ENCODE assay signal across 25 cellular contexts in the genomic region with DNA sequence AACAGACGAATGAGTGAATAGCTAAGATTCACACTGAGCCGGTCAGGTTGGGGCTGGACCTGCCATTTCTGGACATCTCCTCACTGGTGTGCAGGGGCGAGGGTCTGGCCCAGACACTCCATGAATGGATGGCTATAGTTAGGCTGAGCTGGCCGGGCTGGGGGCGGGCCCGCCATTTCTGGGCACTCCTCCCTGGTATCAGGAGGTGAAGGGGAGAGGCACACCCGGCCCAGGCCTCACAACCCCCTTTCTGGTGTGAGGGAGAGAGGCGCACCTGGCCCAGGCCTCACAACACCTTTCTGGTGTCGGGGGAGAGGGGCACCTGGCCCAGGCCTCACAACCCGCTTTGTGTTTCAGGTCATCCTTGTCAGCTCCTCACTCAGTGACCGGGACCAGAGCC.
DNase-seq lines count a peak whose midpoint lies in the region; ATAC-seq, FAIRE-seq and TF ChIP-seq lines count a peak whose summit lies in the region.
"Had no signal": no experiment of that assay in that cellular context is flagged by ENCODE, and none has a peak within 500 bp of the region (broad histone marks: within the 10 kb centered on the region; RNA-seq: fewer than 3 reads in every experiment).

No MANE protein-coding gene starts in this region.

- H3K4me1 ChIP-seq in HepG2 (ENCODE audit: insufficient read depth, low read length) (peaks cover 32% of the 10 kb centered on the region), right lobe of liver (peaks cover 0 to 11% (median 5%) of the 10 kb centered on the region in 4 donors), kidney (ENCODE audit: control insufficient read depth in 1 of 2, insufficient read depth in 1 of 2, low read depth in 1 of 2, low read length in 2 of 2) (no peaks in the 10 kb centered on the region), osteoblast (ENCODE audit: insufficient read depth, low read length) (no peaks in the 10 kb centered on the region)
- peaks cover 41 to 86% (median 56%) of the 10 kb centered on the region in 10 experiments for H3K4me1 ChIP-seq in BLaER1 treated with 17β-estradiol and CSF1 and Interleukin-3, amounts not matched to agents 10 nM and 100 nM
- H3K4me1 ChIP-seq: BE2C had no signal

- H3K4me2 ChIP-seq in HepG2 (ENCODE audit: low read depth, low read length) (no peak overlapping the region), osteoblast (ENCODE audit: insufficient read depth, low read length) (no peak overlapping the region)
- H3K4me2 ChIP-seq in BLaER1 treated with 17β-estradiol and CSF1 and Interleukin-3, amounts not matched to agents 10 nM and 100 nM = peak overlapping the region; percentile 74 to 91 (median 87)

- H3K36me3 ChIP-seq in HepG2 (replicated peaks in 1 of 2; ENCODE audit: control insufficient read depth in 1 of 2, insufficient read depth in 2 of 2, low read length in 2 of 2) (no peaks in the 10 kb centered on the region), right lobe of liver (no peaks in the 10 kb centered on the region), kidney (ENCODE audit: control insufficient read depth in 1 of 2, insufficient read depth in 2 of 2, low read length in 2 of 2) (no peaks in the 10 kb centered on the region), osteoblast (ENCODE audit: insufficient read depth, low read length) (no peaks in the 10 kb centered on the region)
- peaks cover 0 to 5% (median 0%) of the 10 kb centered on the region in 11 experiments; a peak in 1 of 22 replicates for H3K36me3 ChIP-seq in BLaER1 treated with 17β-estradiol and CSF1 and Interleukin-3, amounts not matched to agents 10 nM and 100 nM
- H3K36me3 ChIP-seq: BE2C had no signal

- H3K79me2 ChIP-seq in HepG2 (ENCODE audit: insufficient read depth, low read length) = no peaks in the 10 kb centered on the region
- H3K79me2 ChIP-seq in osteoblast (ENCODE audit: insufficient read depth, low read length) = no peaks in the 10 kb centered on the region

- no peaks in the 10 kb centered on the region for H3K27me3 ChIP-seq in HepG2 (ENCODE audit: control insufficient read depth in 1 of 2, insufficient read depth in 2 of 2, low read length in 2 of 2)
- H3K27me3 ChIP-seq in right lobe of liver = no peaks in the 10 kb centered on the region
- H3K27me3 ChIP-seq in BLaER1 treated with 17β-estradiol and CSF1 and Interleukin-3, amounts not matched to agents 10 nM and 100 nM = no peaks in the 10 kb centered on the region
- H3K27me3 ChIP-seq in osteoblast (ENCODE audit: insufficient read depth, low read length) = peaks cover 10% of the 10 kb centered on the region
- H3K27me3 ChIP-seq: BE2C had no signal

- ATAC-seq in HepG2 = no peak
- ATAC-seq in right lobe of liver = no peak
- ATAC-seq: GM12878 had no signal

- H3K4me3 ChIP-seq in HepG2 (replicated peaks in 1 of 3; ENCODE audit: insufficient read depth in 1 of 3, low read depth in 2 of 3, low read length in 3 of 3) (no peak overlapping the region), right lobe of liver (no peak overlapping the region), kidney (ENCODE audit: low read length in 2 of 2) (no peak overlapping the region), osteoblast (ENCODE audit: insufficient read depth, low read length) (no peak overlapping the region)
- no peak overlapping the region for H3K4me3 ChIP-seq in BLaER1 treated with 17β-estradiol and CSF1 and Interleukin-3, amounts not matched to agents 10 nM and 100 nM
- H3K4me3 ChIP-seq: GM12878 had no signal

- in situ Hi-C loops in HepG2 (cut with HindIII; ENCODE audit: extremely low pct_ligation_motif_present, low pct_unique_long_range_greater_than_20kb) = no loop called here

- 94% methylated on average over 4 of the region's 11 CpGs for WGBS in HepG2 (ENCODE audit: low lambda C conversion rate)
- WGBS in right lobe of liver (ENCODE audit: insufficient coverage, low coverage, low lambda C conversion rate, missing lambda C conversion rate) = no CpG with 5 or more reads among the region's 11 CpGs

- no peak overlapping the region for H2AFZ ChIP-seq in HepG2 (ENCODE audit: low read length)
- H2AFZ ChIP-seq in osteoblast (ENCODE audit: low read length) = no peak overlapping the region

- BruUV-seq in HepG2 (replicated peaks; lab: Mats Ljungman, UMichigan) = no TSS peak

- no peak for TF ChIP-seq EP300 in HepG2 (IDR thresholded peaks at IDR 0.05; ENCODE audit: low read depth in 2 of 2, low read length in 2 of 2)
- no peak for TF ChIP-seq EP300 in HepG2 (CRISPR knock-in tag; IDR thresholded peaks at IDR 0.05; ENCODE audit: borderline replicate concordance)

- DNase-seq in HepG2 (ENCODE audit: low spot score) (no peak), right lobe of liver (no peak), kidney (peak; percentile 47), osteoblast (ENCODE audit: insufficient read length, low spot score, missing footprints) (peak; percentile 34), AML-193 (lab: John Stamatoyannopoulos, UW) (no peak), GM03348 (ENCODE audit: low spot score) (no peak)
- no peak for DNase-seq in activated naive CD4-positive, alpha-beta T cell treated with Interleukin-2 at 50 U/mL for 16 hours
- DNase-seq: 8988T; BE2C; C1 segment of cervical spinal cord; CD4-positive, alpha-beta memory T cell; CD4-positive, CD25-positive, alpha-beta regulatory T cell; CD8-positive, alpha-beta memory T cell; COR-L47; DMS 273 treated with DMSO at 0.1 percent for 48 hours; DMS153; DMS53; DMS79; GF-D8 had no signal

- H3K9ac ChIP-seq in HepG2 (ENCODE audit: insufficient read depth, low read depth, low read length) (no peak overlapping the region), kidney (ENCODE audit: low read length in 2 of 2) (no peak overlapping the region)
- H3K9ac ChIP-seq in BLaER1 treated with 17β-estradiol and CSF1 and Interleukin-3, amounts not matched to agents 10 nM and 100 nM = peak overlapping the region in 6 of 11 experiments; percentile 30 to 71 (median 60); a peak in 8 of 22 replicates

- no peak for TF ChIP-seq RAD21 in HepG2 (CRISPR knock-in tag; IDR thresholded peaks at IDR 0.05)

- H4K20me1 ChIP-seq in HepG2 (ENCODE audit: insufficient read depth, low read length) (no peaks in the 10 kb centered on the region), osteoblast (ENCODE audit: insufficient read depth, low read length) (no peaks in the 10 kb centered on the region)
- peaks cover 0 to 3% (median 0%) of the 10 kb centered on the region in 11 experiments; a peak in 1 of 22 replicates for H4K20me1 ChIP-seq in BLaER1 treated with 17β-estradiol and CSF1 and Interleukin-3, amounts not matched to agents 10 nM and 100 nM

- intact Hi-C loops in HepG2 (cut with micrococcal nuclease; ENCODE audit: unreplicated experiment) = loop anchor here (10.0 kb wide), 1 partner anchor 103 kb away; no protein-coding TSS in a partner anchor
- intact Hi-C loops in right lobe of liver (cut with DNase I) = no loop called here
- intact Hi-C loops in kidney (cut with DNase I) = no loop called here

- POLR2A ChIA-PET in HepG2 (lab: Yijun Ruan, JAX) = interaction anchor here (1.0 kb wide), 1 partner anchor 37 kb away, joined by 4 read pairs; no protein-coding TSS in a partner anchor

- TF ChIP-seq CTCF in HepG2 (CRISPR knock-in tag; IDR thresholded peaks at IDR 0.05) = no peak
- no peak for TF ChIP-seq CTCF in right lobe of liver (IDR thresholded peaks at IDR 0.05)
- TF ChIP-seq CTCF in kidney (IDR thresholded peaks at IDR 0.05; ENCODE audit: borderline replicate concordance, extremely low read depth, insufficient read depth) = no peak
- no peak for TF ChIP-seq CTCF in osteoblast (IDR thresholded peaks at IDR 0.05; ENCODE audit: extremely low read depth, low read depth, low read length)

- H3K9me3 ChIP-seq in HepG2 (ENCODE audit: low read length) (no peaks in the 10 kb centered on the region), right lobe of liver (no peaks in the 10 kb centered on the region), kidney (ENCODE audit: control insufficient read depth in 1 of 2, low read length in 2 of 2) (no peaks in the 10 kb centered on the region), osteoblast (ENCODE audit: low read depth, low read length) (no peaks in the 10 kb centered on the region)
- H3K9me3 ChIP-seq in BLaER1 treated with 17β-estradiol and CSF1 and Interleukin-3, amounts not matched to agents 10 nM and 100 nM (replicated peaks in 1 of 11) = no peaks in the 10 kb centered on the region; a peak in 2 of 22 replicates
- H3K9me3 ChIP-seq: BE2C had no signal

- CTCF ChIA-PET in HepG2 (lab: Yijun Ruan, JAX; ENCODE audit: low intra/inter-chr PET ratio, low total read pairs) = no interaction called here

- FAIRE-seq in HepG2 (lab: Jason Lieb, UNC) = no peak
- no peak for FAIRE-seq in kidney (lab: Jason Lieb, UNC)
- FAIRE-seq: A204.1, G401.6, GM12878, GM12892, GM18507 had no signal

- peak overlapping the region; percentile 53 for H3K27ac ChIP-seq in HepG2 (ENCODE audit: extremely low read length, insufficient read depth, low read length)
- H3K27ac ChIP-seq in right lobe of liver = no peak overlapping the region
- peak overlapping the region in 10 of 11 experiments; percentile 6 to 82 (median 66); a peak in 20 of 22 replicates for H3K27ac ChIP-seq in BLaER1 treated with 17β-estradiol and CSF1 and Interleukin-3, amounts not matched to agents 10 nM and 100 nM
- no peak overlapping the region for H3K27ac ChIP-seq in kidney (ENCODE audit: low read depth in 2 of 2, low read length in 2 of 2)
- no peak overlapping the region for H3K27ac ChIP-seq in osteoblast (ENCODE audit: low read depth, low read length)

- no peak for TF ChIP-seq POLR2A in HepG2 (IDR thresholded peaks at IDR 0.05; ENCODE audit: insufficient read depth in 1 of 2, low read depth in 2 of 2, low read length in 2 of 2)
- no peak for TF ChIP-seq POLR2A in right lobe of liver (IDR thresholded peaks at IDR 0.05)

TF ChIP-seq in HepG2, 621 proteins besides CTCF, POLR2A, EP300 and RAD21 (continues in another document):
- no peak for TF ChIP-seq CBX2 (IDR thresholded peaks at IDR 0.05; ENCODE audit: low read depth, low read length)
- TF ChIP-seq CBX2 (CRISPR knock-in tag; IDR thresholded peaks at IDR 0.05; ENCODE audit: low read depth) = no peak
- no peak for TF ChIP-seq ZNF317 (CRISPR knock-in tag; IDR thresholded peaks at IDR 0.05)
- TF ChIP-seq SYNCRIP (IDR thresholded peaks at IDR 0.05; ENCODE audit: insufficient read depth, low read depth, low read length) = no peak
- TF ChIP-seq SOX13 (IDR thresholded peaks at IDR 0.05) = no peak
- no peak for TF ChIP-seq SOX13 (CRISPR knock-in tag; conservative IDR thresholded peaks at IDR 0.05 in 1 of 2, IDR thresholded peaks at IDR 0.05 in 1 of 2)
- TF ChIP-seq ZKSCAN8 (CRISPR knock-in tag; IDR thresholded peaks at IDR 0.05; ENCODE audit: borderline replicate concordance) = no peak
- TF ChIP-seq, protein P1, sequence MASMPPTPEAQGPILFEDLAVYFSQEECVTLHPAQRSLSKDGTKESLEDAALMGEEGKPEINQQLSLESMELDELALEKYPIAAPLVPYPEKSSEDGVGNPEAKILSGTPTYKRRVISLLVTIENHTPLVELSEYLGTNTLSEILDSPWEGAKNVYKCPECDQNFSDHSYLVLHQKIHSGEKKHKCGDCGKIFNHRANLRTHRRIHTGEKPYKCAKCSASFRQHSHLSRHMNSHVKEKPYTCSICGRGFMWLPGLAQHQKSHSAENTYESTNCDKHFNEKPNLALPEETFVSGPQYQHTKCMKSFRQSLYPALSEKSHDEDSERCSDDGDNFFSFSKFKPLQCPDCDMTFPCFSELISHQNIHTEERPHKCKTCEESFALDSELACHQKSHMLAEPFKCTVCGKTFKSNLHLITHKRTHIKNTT (CRISPR knock-in tag; IDR thresholded peaks at IDR 0.05) = no peak
- TF ChIP-seq ZNF143 (CRISPR knock-in tag; IDR thresholded peaks at IDR 0.05) = no peak

Comparison
In these comparisons a context has a peak if more than half of its experiments do, and no peak if none do; other contexts are left out.
1. H3K27ac ChIP-seq: peak in HepG2 (single experiment) and BLaER1 treated with 17β-estradiol and CSF1 and Interleukin-3, amounts not matched to agents 10 nM and 100 nM (10 of 11); none in right lobe of liver (0 of 3), kidney (0 of 2) and osteoblast (single experiment).
2. DNase-seq: peak in kidney (single experiment) and osteoblast (single experiment); none in HepG2 (single experiment), right lobe of liver (0 of 3), activated naive CD4-positive, alpha-beta T cell treated with Interleukin-2 at 50 U/mL for 16 hours (single experiment), AML-193 (0 of 2) and GM03348 (single experiment).
3. H3K4me2 ChIP-seq: peak in BLaER1 treated with 17β-estradiol and CSF1 and Interleukin-3, amounts not matched to agents 10 nM and 100 nM (11 of 11); none in HepG2 (single experiment) and osteoblast (single experiment).
4. H3K9ac ChIP-seq: peak in BLaER1 treated with 17β-estradiol and CSF1 and Interleukin-3, amounts not matched to agents 10 nM and 100 nM (6 of 11); none in HepG2 (single experiment) and kidney (0 of 2).